ENCODE assay signal across 12 cellular contexts in genomic region chr2:222878877-222879601, GRCh38. TPM values are rescaled to one million over a fixed set of nuclear protein-coding genes. Genes with fewer than 3 reads are reported as not detected.
DNase-seq lines count a peak whose midpoint lies in the region; ATAC-seq, FAIRE-seq and TF ChIP-seq lines count a peak whose summit lies in the region.
"Had no signal": no experiment of that assay in that cellular context is flagged by ENCODE, and none has a peak within 500 bp of the region (broad histone marks: within the 10 kb centered on the region; RNA-seq: fewer than 3 reads in every experiment).

No MANE protein-coding gene starts in this region.

- no peak for FAIRE-seq in bronchial epithelial cell (lab: Jason Lieb, UNC)
- FAIRE-seq: endometrium had no signal

- no peak overlapping the region for H3K18ac ChIP-seq in mesenchymal stem cell (ENCODE audit: low read depth in 1 of 2, low read length in 2 of 2)

- H3K27me3 ChIP-seq in bronchial epithelial cell (ENCODE audit: control insufficient read depth, insufficient read depth, low read length) (no peaks in the 10 kb centered on the region), mesenchymal stem cell (ENCODE audit: control insufficient read depth in 1 of 2, insufficient read depth in 1 of 2, low read length in 2 of 2) (no peaks in the 10 kb centered on the region)

- no peak overlapping the region for H2BK12ac ChIP-seq in mesenchymal stem cell (ENCODE audit: low read length in 2 of 2)

- TF ChIP-seq CTCF in bronchial epithelial cell (IDR thresholded peaks at IDR 0.05; ENCODE audit: insufficient read depth, low read length, severe bottlenecking) = no peak

- H3K4me1 ChIP-seq in mesenchymal stem cell (ENCODE audit: control insufficient read depth, insufficient read depth, low read depth, low read length) = peaks cover 2% of the 10 kb centered on the region

- 77% methylated on average over 4 of the region's 10 CpGs for WGBS in mesenchymal stem cell

- H4K8ac ChIP-seq in mesenchymal stem cell (ENCODE audit: low read length) = no peak overlapping the region

- H2AK5ac ChIP-seq in mesenchymal stem cell (ENCODE audit: low read length, severe bottlenecking) = no peak overlapping the region

- H3K4me3 ChIP-seq in bronchial epithelial cell (ENCODE audit: low read depth, low read length) (no peak overlapping the region), mesenchymal stem cell (ENCODE audit: insufficient read depth in 1 of 2, low read depth in 1 of 2, low read length in 2 of 2) (no peak overlapping the region)

- ATAC-seq in HG03135 (IDR thresholded peaks at IDR 0.05; ENCODE audit: unreplicated experiment) = no peak
- no peak for ATAC-seq in GM21737 (IDR thresholded peaks at IDR 0.05; ENCODE audit: unreplicated experiment)
- ATAC-seq in GM18498 (IDR thresholded peaks at IDR 0.05; ENCODE audit: unreplicated experiment) = no peak
- ATAC-seq: CD8-positive, alpha-beta T cell; natural killer cell had no signal

- H2BK5ac ChIP-seq in mesenchymal stem cell (ENCODE audit: low read depth, low read length, poor library complexity, severe bottlenecking) = no peak overlapping the region

- DNase-seq in Daoy (ENCODE audit: low read depth) (peak; percentile 71), NCI-H69 (lab: John Stamatoyannopoulos, UW) (peak; percentile 26), bronchial epithelial cell (ENCODE audit: low read depth) (peak; percentile 93), mesenchymal stem cell (peak; percentile 56), NCI-H2171 treated with DMSO at 0.1 percent for 48 hours (lab: John Stamatoyannopoulos, UW) (no peak)
- DNase-seq: CD8-positive, alpha-beta T cell; natural killer cell; NCI-H1105 treated with DMSO at 0.1 percent for 48 hours had no signal

- H3K36me3 ChIP-seq in bronchial epithelial cell (ENCODE audit: control insufficient read depth, insufficient read depth, low read length) (no peaks in the 10 kb centered on the region), mesenchymal stem cell (ENCODE audit: control insufficient read depth in 1 of 2, insufficient read depth in 2 of 2, low read depth in 1 of 2, low read length in 2 of 2) (no peaks in the 10 kb centered on the region)

- H3K4me2 ChIP-seq in mesenchymal stem cell (ENCODE audit: low read length, poor library complexity, severe bottlenecking) = no peak overlapping the region

- no peak overlapping the region for H4K91ac ChIP-seq in mesenchymal stem cell (ENCODE audit: low read length)

- no peaks in the 10 kb centered on the region for H3K9me3 ChIP-seq in mesenchymal stem cell (ENCODE audit: control insufficient read depth, low read length)

- no peak overlapping the region for H2BK120ac ChIP-seq in mesenchymal stem cell (ENCODE audit: low read depth, low read length)

- H3K14ac ChIP-seq in mesenchymal stem cell (ENCODE audit: low read length in 2 of 2) = no peak overlapping the region

- no peak overlapping the region for H3K4ac ChIP-seq in mesenchymal stem cell (ENCODE audit: low read depth in 1 of 2, low read length in 2 of 2)

- H3K79me1 ChIP-seq in mesenchymal stem cell (replicated peaks; ENCODE audit: low read length, poor library complexity, severe bottlenecking) = peaks cover 2% of the 10 kb centered on the region

- H2BK15ac ChIP-seq in mesenchymal stem cell (ENCODE audit: low read depth, poor library complexity, severe bottlenecking) = no peak overlapping the region

- H3K23ac ChIP-seq in mesenchymal stem cell (ENCODE audit: low read length in 2 of 2) = no peak overlapping the region

- no peak overlapping the region for H3K27ac ChIP-seq in mesenchymal stem cell (ENCODE audit: low read length, poor library complexity, severe bottlenecking)

- no peak overlapping the region for H2AFZ ChIP-seq in mesenchymal stem cell (ENCODE audit: low read depth, low read length)

- H3K9ac ChIP-seq in mesenchymal stem cell (ENCODE audit: low read length) = peak overlapping the region; percentile 19

RNA-seq across cellular contexts. Expression of gene ACSL3, which starts 18.2 kb away (rescaled TPM):
- total RNA-seq in Daoy (2014; rRNA removed; shearing (Covaris generic)) = 62.9 and 76.2 TPM in 2 replicates
- total RNA-seq in bronchial epithelial cell = 166 and 269 TPM in 2 replicates
- 148 TPM for polyA plus RNA-seq in mesenchymal stem cell (2013, experiment 1 of 2)
- 157 TPM for polyA plus RNA-seq in mesenchymal stem cell (2013, experiment 2 of 2)
